In the genomic region with DNA sequence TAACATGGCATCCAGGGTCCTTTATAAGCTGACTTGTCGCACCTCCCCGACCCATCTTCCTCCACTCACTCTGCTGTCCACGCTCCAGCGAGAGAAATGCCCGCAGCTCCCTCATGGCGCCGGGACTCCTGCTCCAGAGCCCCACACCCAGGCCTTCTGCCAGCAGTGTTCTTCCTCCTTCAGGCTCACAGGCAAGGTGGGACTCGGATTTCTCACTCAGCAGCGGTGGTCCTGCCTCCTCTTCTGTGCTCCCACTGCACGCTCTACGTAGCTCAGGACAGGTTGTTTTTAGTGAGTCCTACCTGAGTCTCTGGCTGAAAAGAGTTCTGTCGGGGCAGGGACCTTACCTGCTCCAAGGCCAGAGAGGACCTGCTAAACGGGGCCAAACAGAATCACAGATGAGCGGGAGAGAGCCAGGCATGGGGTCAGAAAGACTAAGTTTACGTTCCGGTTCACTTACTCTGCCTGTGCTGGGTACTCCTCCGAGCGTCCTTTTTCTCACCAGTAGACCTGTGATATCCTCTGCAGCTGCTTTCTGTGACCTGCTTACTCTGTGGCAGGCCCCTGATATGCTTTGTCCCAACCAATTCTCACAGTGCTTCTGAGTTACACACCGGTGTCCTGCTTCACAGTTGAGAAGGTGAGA, we compare ENCODE assay signal across 11 cellular contexts. TPM values are rescaled to one million over a fixed set of nuclear protein-coding genes. Genes with fewer than 3 reads are reported as not detected.
A peak's percentile ranks its signal among the peaks of the same experiment; 100 is the strongest.
DNase-seq lines count a peak whose midpoint lies in the region; ATAC-seq and TF ChIP-seq lines count a peak whose summit lies in the region.
"Had no signal": no experiment of that assay in that cellular context is flagged by ENCODE, and none has a peak within 500 bp of the region (broad histone marks: within the 10 kb centered on the region; RNA-seq: fewer than 3 reads in every experiment).

No MANE protein-coding gene starts in this region.

- H3K4me1 Mint-ChIP-seq in CD14-positive monocyte, result peaks cover 90% of the 10 kb centered on the region
- peaks cover 34 to 54% (median 37%) of the 10 kb centered on the region in 3 donors for H3K4me1 Mint-ChIP-seq in IgD-negative memory B cell

- H3K27ac ChIP-seq in left lung, result peak overlapping the region; percentile 87 to 95

- H3K4me1 ChIP-seq in left lung, result peaks cover 5 to 81% of the 10 kb centered on the region in 2 donors

- intact Hi-C loops in CD14-positive monocyte (cut with micrococcal nuclease), result no loop called here
- intact Hi-C loops in left lung (cut with DNase I), result no loop called here

- ATAC-seq in GM19395 (IDR thresholded peaks at IDR 0.05; ENCODE audit: unreplicated experiment), result peak; percentile 28
- no peak for ATAC-seq in left lung
- no peak for ATAC-seq in HG03571 (IDR thresholded peaks at IDR 0.05; ENCODE audit: unreplicated experiment)

- in situ Hi-C loops in ACHN (cut with HindIII; ENCODE audit: low pct_ligation_motif_present, low pct_unique_long_range_greater_than_20kb, low sequenced_read_pairs), result no loop called here

- TF ChIP-seq CTCF in CD14-positive monocyte (IDR thresholded peaks at IDR 0.05) (no peak), left lung (IDR thresholded peaks at IDR 0.05) (no peak)

- no peaks in the 10 kb centered on the region for H3K9me3 ChIP-seq in left lung

- H3K27ac Mint-ChIP-seq in CD14-positive monocyte (peak overlapping the region; percentile 99 to 100 (median 99)), IgD-negative memory B cell (peak overlapping the region; percentile 92 to 95 (median 93))

- H3K4me3 ChIP-seq in left lung, result no peak overlapping the region

- H3K36me3 ChIP-seq in left lung, result peaks cover 0 to 93% of the 10 kb centered on the region in 2 donors

- DNase-seq in CD14-positive monocyte (ENCODE audit: low spot score), result no peak
- peak in 1 of 2 donors; percentile 47 for DNase-seq in left lung
- DNase-seq in activated effector memory CD4-positive, alpha-beta T cell treated with Interleukin-2 at 50 U/mL for 16 hours, result no peak
- no peak for DNase-seq in NCI-H524 (lab: John Stamatoyannopoulos, UW)
- no peak for DNase-seq in ACHN
- DNase-seq: C1 segment of cervical spinal cord, mesenchymal stem cell had no signal

- peaks cover 0 to 1% (median 0%) of the 10 kb centered on the region in 7 donors for H3K9me3 Mint-ChIP-seq in CD14-positive monocyte
- no peaks in the 10 kb centered on the region for H3K9me3 Mint-ChIP-seq in IgD-negative memory B cell

- peak overlapping the region; percentile 40 to 67 for H3K4me3 Mint-ChIP-seq in CD14-positive monocyte
- peak overlapping the region; percentile 58 to 83 (median 78) for H3K4me3 Mint-ChIP-seq in IgD-negative memory B cell

- H3K36me3 Mint-ChIP-seq in CD14-positive monocyte (peaks cover 79 to 98% of the 10 kb centered on the region in 2 donors), IgD-negative memory B cell (peaks cover 8% of the 10 kb centered on the region)

- H3K27me3 Mint-ChIP-seq in CD14-positive monocyte (ENCODE audit: low read depth in 3 of 3), result peaks cover 0 to 4% (median 0%) of the 10 kb centered on the region in 3 donors
- H3K27me3 Mint-ChIP-seq in IgD-negative memory B cell, result no peaks in the 10 kb centered on the region

- no peaks in the 10 kb centered on the region for H3K27me3 ChIP-seq in left lung

RNA-seq across cellular contexts. Expression of gene THEMIS2, which starts 11.3 kb away (rescaled TPM):
- polyA plus RNA-seq in CD14-positive monocyte (100 to 1,000 TPM; 306 to 344 TPM), IgD-negative memory B cell (70.0 TPM)
- total RNA-seq in left lung, result 100 to 1,000 TPM in 1 of 2 donors, 10 to 100 TPM in 1; 33.7 to 110 TPM

RNA-seq across cellular contexts. Expression of gene RPA2, which starts 30.7 kb away (rescaled TPM):
- polyA plus RNA-seq in CD14-positive monocyte (100 to 1,000 TPM in 1 of 2 donors, 10 to 100 TPM in 1; 67.3 to 106 TPM), IgD-negative memory B cell (163 TPM)
- 10 to 100 TPM; 21.1 to 29.8 TPM for total RNA-seq in left lung

RNA-seq across cellular contexts. Expression of gene SMPDL3B, which starts 51.1 kb away (rescaled TPM):
- polyA plus RNA-seq in CD14-positive monocyte, result under 1 TPM in 1 of 2 donors, not detected in 1; 0.13 TPM
- polyA plus RNA-seq in IgD-negative memory B cell, result not detected
- 10 to 100 TPM; 14.8 to 15.7 TPM for total RNA-seq in left lung
- polyA plus RNA-seq: fibroblast of lung had no signal

RNA-seq across cellular contexts. Expression of gene PPP1R8, which starts 53.1 kb away (rescaled TPM):
- polyA plus RNA-seq in CD14-positive monocyte (10 to 100 TPM; 21.4 to 23.9 TPM), IgD-negative memory B cell (31.7 TPM)
- total RNA-seq in left lung, result 10 to 100 TPM; 31.1 to 34.4 TPM
